In genomic region chr2:215479121-215479520, GRCh38 we compare ENCODE assay signal across 19 cellular contexts.
"Had no signal": no experiment of that assay in that cellular context is flagged by ENCODE, and none has a peak within 500 bp of the region (broad histone marks: within the 10 kb centered on the region; RNA-seq: fewer than 3 reads in every experiment).

No MANE protein-coding gene starts in this region.

- H3K27ac ChIP-seq: HL-60, SJCRH30 had no signal

- DNase-seq: IMR-90, Karpas-422, KG1, MG63, NCI-H1105 treated with DMSO at 0.1 percent for 48 hours, NCI-H1417 treated with DMSO at 0.1 percent for 48 hours, NCI-H1694 treated with DMSO at 0.1 percent for 48 hours, NCI-H1930, NCI-H2081, NCI-H2107, NCI-H2227 treated with DMSO at 0.1 percent for 48 hours, NCI-H446, NCI-H524 treated with DMSO at 0.1 percent for 48 hours, NCI-H774, RPMI8226, SJCRH30 had no signal

- H3K27me3 ChIP-seq: MG63, SJCRH30 had no signal

- ATAC-seq: SK-N-SH treated with all-trans-retinoic acid at 6 μM for 48 hours had no signal

- H3K4me1 ChIP-seq: SJCRH30 had no signal

- H3K36me3 ChIP-seq: MG63, SJCRH30 had no signal

- H3K4me3 ChIP-seq: MG63, SJCRH30 had no signal

- H3K9me3 ChIP-seq: MG63, SJCRH30 had no signal

- FAIRE-seq: RCC 7860 had no signal
